Comparison of ENCODE assay signal across 28 cellular contexts in genomic region chr5:170444969-170445505, GRCh38. TPM values are rescaled to one million over a fixed set of nuclear protein-coding genes. Genes with fewer than 3 reads are reported as not detected.
DNase-seq lines count a peak whose midpoint lies in the region; ATAC-seq, FAIRE-seq and TF ChIP-seq lines count a peak whose summit lies in the region.
"Had no signal": no experiment of that assay in that cellular context is flagged by ENCODE, and none has a peak within 500 bp of the region (broad histone marks: within the 10 kb centered on the region; RNA-seq: fewer than 3 reads in every experiment).

No MANE protein-coding gene starts in this region.

- no peak for TF ChIP-seq POLR2A in H1 (IDR thresholded peaks at IDR 0.05; ENCODE audit: control extremely low read depth in 1 of 2, low read depth in 2 of 2, low read length in 2 of 2)

- FAIRE-seq in H1 (lab: Jason Lieb, UNC), result no peak
- FAIRE-seq: GM18507, H54 had no signal

- H4K20me1 ChIP-seq in OCI-LY7 (ENCODE audit: insufficient read depth, low read length) (no peaks in the 10 kb centered on the region), H1 (replicated peaks in 1 of 2; ENCODE audit: control insufficient read depth in 1 of 2, insufficient read depth in 2 of 2, low read length in 2 of 2) (no peaks in the 10 kb centered on the region)

- no peak for TF ChIP-seq EP300 in H1 (IDR thresholded peaks at IDR 0.05; ENCODE audit: borderline replicate concordance in 1 of 2, low read depth in 2 of 2, low read length in 2 of 2)

- no peaks in the 10 kb centered on the region for H3K36me3 ChIP-seq in OCI-LY7 (ENCODE audit: insufficient read depth, low read length)
- no peaks in the 10 kb centered on the region for H3K36me3 ChIP-seq in H1 (ENCODE audit: control insufficient read depth in 2 of 4, insufficient read depth in 4 of 4, low read length in 3 of 4)
- H3K36me3 ChIP-seq: BE2C had no signal

- TF ChIP-seq RAD21 in H1 (IDR thresholded peaks at IDR 0.05 in 1 of 2, conservative IDR thresholded peaks at IDR 0.05 in 1 of 2; ENCODE audit: low read depth in 2 of 2, low read length in 2 of 2), result no peak

- ATAC-seq in activated CD4-positive, alpha-beta T cell treated with anti-CD3 and anti-CD28 coated beads for 36 hours, result peak; percentile 53
- ATAC-seq in GM18873 (IDR thresholded peaks at IDR 0.05; ENCODE audit: low FRiP score, unreplicated experiment) (no peak), GM19328 (IDR thresholded peaks at IDR 0.05; ENCODE audit: unreplicated experiment) (no peak)

- no peak for DNase-seq in activated CD4-positive, alpha-beta T cell treated with anti-CD3 and anti-CD28 coated beads for 36 hours
- no peak for DNase-seq in activated CD4-positive, alpha-beta T cell treated with anti-CD3 and anti-CD28 coated beads for 1 hour
- DNase-seq in OCI-LY7 (ENCODE audit: low spot score), result peak; percentile 5
- no peak for DNase-seq in H1 (ENCODE audit: low read depth in 1 of 2, low spot score in 2 of 2)
- peak; percentile 42 for DNase-seq in posterior vena cava (ENCODE audit: low spot score)
- DNase-seq in EL, result no peak
- DNase-seq: BE2C; CD8-positive, alpha-beta memory T cell; DMS 273 treated with DMSO at 0.1 percent for 48 hours; DMS79 treated with DMSO at 0.1 percent for 48 hours; NCI-H1048; NCI-H1417; NCI-H1694; NCI-H2029 treated with DMSO at 0.1 percent for 48 hours; NCI-H2227 treated with DMSO at 0.1 percent for 48 hours; NCI-H526 treated with DMSO at 0.1 percent for 48 hours; SHP77 had no signal

- no peaks in the 10 kb centered on the region for H3K9me2 ChIP-seq in OCI-LY7 (ENCODE audit: insufficient read depth, low read length)

- no TSS peak for BruUV-seq in OCI-LY7 (replicated peaks; lab: Mats Ljungman, UMichigan)

- peaks cover 2% of the 10 kb centered on the region for H3K9me3 Mint-ChIP-seq in activated CD4-positive, alpha-beta T cell treated with anti-CD3 and anti-CD28 coated beads for 36 hours (ENCODE audit: low read depth)
- H3K9me3 Mint-ChIP-seq: CD8-positive, alpha-beta memory T cell had no signal

- H3K79me1 ChIP-seq in H1 (ENCODE audit: low read depth, low read length), result no peaks in the 10 kb centered on the region

- H3K4me1 Mint-ChIP-seq in activated CD4-positive, alpha-beta T cell treated with anti-CD3 and anti-CD28 coated beads for 36 hours, result peaks cover 2% of the 10 kb centered on the region
- H3K4me1 Mint-ChIP-seq: IgD-negative memory B cell had no signal

- H3K9me3 ChIP-seq in OCI-LY7 (ENCODE audit: low read length) (no peaks in the 10 kb centered on the region), H1 (ENCODE audit: insufficient read depth in 2 of 2, low read depth in 1 of 2, low read length in 1 of 2) (peaks cover 5 to 8% of the 10 kb centered on the region in 2 experiments; a peak in 1 of 4 replicates)
- H3K9me3 ChIP-seq: BE2C had no signal

- no peak overlapping the region for H2BK20ac ChIP-seq in H1 (ENCODE audit: low read length)

- no peak overlapping the region for H2BK15ac ChIP-seq in H1 (ENCODE audit: low read length)

- H2AK5ac ChIP-seq in H1 (ENCODE audit: low read depth, low read length), result no peak overlapping the region

- H3K27me3 Mint-ChIP-seq in activated CD4-positive, alpha-beta T cell treated with anti-CD3 and anti-CD28 coated beads for 36 hours, result peaks cover 2% of the 10 kb centered on the region
- H3K27me3 Mint-ChIP-seq: IgD-negative memory B cell had no signal

- H3K79me2 ChIP-seq in OCI-LY7 (ENCODE audit: insufficient read depth, low read depth, low read length) (no peaks in the 10 kb centered on the region), H1 (ENCODE audit: control insufficient read depth in 1 of 2, insufficient read depth in 2 of 2, low read length in 2 of 2) (no peaks in the 10 kb centered on the region)

- H2BK5ac ChIP-seq in H1 (ENCODE audit: low read depth, low read length), result no peak overlapping the region

- H2AFZ ChIP-seq in OCI-LY7 (ENCODE audit: low read length) (peak overlapping the region; percentile 72), H1 (ENCODE audit: low read length) (no peak overlapping the region)

- no peak overlapping the region for H3K4me3 ChIP-seq in OCI-LY7 (ENCODE audit: low read depth, low read length, poor library complexity, severe bottlenecking)
- no peak overlapping the region for H3K4me3 ChIP-seq in H1 (ENCODE audit: extremely low read depth in 1 of 4, insufficient read depth in 2 of 4, low read depth in 3 of 4, low read length in 4 of 4)

- H3K27me3 ChIP-seq in H1 (replicated peaks in 1 of 4; ENCODE audit: control insufficient read depth in 3 of 4, extremely low read depth in 1 of 4, insufficient read depth in 3 of 4, low read length in 3 of 4), result no peaks in the 10 kb centered on the region
- H3K27me3 ChIP-seq: BE2C had no signal

- no peaks in the 10 kb centered on the region for H3K36me3 Mint-ChIP-seq in activated CD4-positive, alpha-beta T cell treated with anti-CD3 and anti-CD28 coated beads for 36 hours (ENCODE audit: low read depth)
- H3K36me3 Mint-ChIP-seq: CD14-positive monocyte had no signal

- H4K91ac ChIP-seq in H1 (replicated peaks; ENCODE audit: insufficient read length, low read length), result no peak overlapping the region

- no peak for TF ChIP-seq CTCF in OCI-LY7 (conservative IDR thresholded peaks at IDR 0.05; ENCODE audit: low read length)
- TF ChIP-seq CTCF in H1 (IDR thresholded peaks at IDR 0.05; ENCODE audit: control extremely low read depth in 1 of 3, insufficient read depth in 1 of 3, low read depth in 1 of 3, low read length in 3 of 3), result no peak

- H3K4me2 ChIP-seq in OCI-LY7 (ENCODE audit: low read length) (no peak overlapping the region), H1 (ENCODE audit: insufficient read depth in 1 of 2, low read depth in 2 of 2, low read length in 2 of 2) (no peak overlapping the region)

- CTCF ChIA-PET in activated CD4-positive, alpha-beta T cell treated with anti-CD3 and anti-CD28 coated beads for 36 hours (lab: Charles Lee), result interaction anchor here (1.0 to 3.9 kb wide), 2 partner anchors 10 to 189 kb away, joined by 3 to 15 read pairs; no protein-coding TSS in a partner anchor
- CTCF ChIA-PET in OCI-LY7 (lab: Charles Lee; ENCODE audit: unreplicated experiment) (no interaction called here), H1 (lab: Charles Lee; ENCODE audit: partially characterized antibody) (interaction anchor here (0.9 to 3.0 kb wide), 3 partner anchors 11 to 187 kb away, joined by 3 to 27 read pairs (median 4); no protein-coding TSS in a partner anchor)

- H3K4me3 Mint-ChIP-seq in activated CD4-positive, alpha-beta T cell treated with anti-CD3 and anti-CD28 coated beads for 36 hours, result no peak overlapping the region
- H3K4me3 Mint-ChIP-seq: CD14-positive monocyte; CD8-positive, alpha-beta memory T cell; IgD-negative memory B cell had no signal

- no peak overlapping the region for H2BK12ac ChIP-seq in H1 (ENCODE audit: low read depth, low read length)

- H4K5ac ChIP-seq in H1 (ENCODE audit: insufficient read length, low read depth, low read length), result no peak overlapping the region

- H3K23me2 ChIP-seq in H1 (ENCODE audit: low read depth, low read length), result no peaks in the 10 kb centered on the region

- H3K27ac ChIP-seq in OCI-LY7 (ENCODE audit: low read depth, low read length, poor library complexity, severe bottlenecking) (no peak overlapping the region), H1 (ENCODE audit: low read depth, low read length) (no peak overlapping the region)
- H3K27ac ChIP-seq: 22Rv1, HL-60, RWPE1 had no signal

- intact Hi-C loops in activated CD4-positive, alpha-beta T cell treated with anti-CD3 and anti-CD28 coated beads for 36 hours (cut with DNase I, micrococcal nuclease), result no loop called here
- intact Hi-C loops in OCI-LY7 (cut with micrococcal nuclease; ENCODE audit: unreplicated experiment), result no loop called here
- intact Hi-C loops in posterior vena cava (cut with DNase I), result no loop called here

- H3K4ac ChIP-seq in H1 (replicated peaks; ENCODE audit: insufficient read length, low read depth, low read length), result no peak overlapping the region

- 88% methylated on average over 10 of the region's 10 CpGs; no CpG with 5 or more reads in 1 of the 2 experiments for WGBS in H1 (ENCODE audit: extremely low coverage in 1 of 2, insufficient coverage in 1 of 2, insufficient read length in 1 of 2, insufficient replicate concordance in 2 of 2, low coverage in 1 of 2, low lambda C conversion rate in 2 of 2, missing lambda C conversion rate in 1 of 2), 2 experiments

- H3K4me1 ChIP-seq in OCI-LY7 (ENCODE audit: insufficient read depth, low read length, poor library complexity, severe bottlenecking) (no peaks in the 10 kb centered on the region), H1 (replicated peaks in 1 of 4; ENCODE audit: control insufficient read depth in 3 of 4, insufficient read depth in 4 of 4, low read length in 3 of 4) (peaks cover 0 to 1% (median 0%) of the 10 kb centered on the region in 4 experiments; a peak in 3 of 7 replicates)
- H3K4me1 ChIP-seq: BE2C had no signal

- no peak overlapping the region for H3K23ac ChIP-seq in H1 (ENCODE audit: insufficient read length)

- H3K27ac Mint-ChIP-seq in activated CD4-positive, alpha-beta T cell treated with anti-CD3 and anti-CD28 coated beads for 36 hours, result no peak overlapping the region
- H3K27ac Mint-ChIP-seq: CD8-positive, alpha-beta memory T cell; IgD-negative memory B cell had no signal

- H3K9ac ChIP-seq in H1 (replicated peaks in 1 of 4; ENCODE audit: extremely low read depth in 1 of 4, low read depth in 3 of 4, low read length in 3 of 4), result no peak overlapping the region

- H2BK120ac ChIP-seq in H1 (replicated peaks; ENCODE audit: low read depth, low read length), result no peak overlapping the region

- no peak overlapping the region for H3K56ac ChIP-seq in H1 (replicated peaks; ENCODE audit: insufficient read length, low read depth, low read length)

- POLR2A ChIA-PET in activated CD4-positive, alpha-beta T cell treated with anti-CD3 and anti-CD28 coated beads for 36 hours (lab: Charles Lee), result no interaction called here
- POLR2A ChIA-PET in OCI-LY7 (lab: Charles Lee), result interaction anchor here (0.5 to 1.3 kb wide), 2 partner anchors 10 to 71 kb away, joined by 3 read pairs; no protein-coding TSS in a partner anchor
- POLR2A ChIA-PET in H1 (lab: Charles Lee; ENCODE audit: partially characterized antibody), result interaction anchor here (1.8 kb wide), 1 partner anchor 10 kb away, joined by 3 read pairs; no protein-coding TSS in a partner anchor

- H3K18ac ChIP-seq in H1 (ENCODE audit: extremely low read depth, low read length), result no peak overlapping the region

- no peak overlapping the region for H3K14ac ChIP-seq in H1 (ENCODE audit: insufficient read length)

- no peak overlapping the region for H4K8ac ChIP-seq in H1 (ENCODE audit: extremely low read depth, insufficient read depth, low read length)

RNA-seq across cellular contexts. Expression of gene KCNMB1, which starts 55.9 kb away (rescaled TPM):
- not detected for total RNA-seq in activated CD4-positive, alpha-beta T cell treated with anti-CD3 and anti-CD28 coated beads for 36 hours
- not detected in 2 replicates for total RNA-seq in OCI-LY7 (2014; rRNA removed; shearing (Covaris generic))
- total RNA-seq in OCI-LY7 (2022) (not detected in 2 replicates), posterior vena cava (10 to 100 TPM; 48.6 to 61.6 TPM)
- 0.10 and 0.19 TPM in 2 replicates for total RNA-seq in H1 (2021; fragmentation: NEBNext Ultra II Directional; extraction: Animal tissue kit (Norgen Biotek cat#: 25700))
- 0.08 TPM in 2 replicates for polyA plus RNA-seq in H1 (2011; rRNA removed)
- polyA plus RNA-seq in H1 (2011; cell fraction: cytosol; rRNA removed), result 0.05 TPM
- 0.16 TPM for polyA plus RNA-seq in H1 (2011; cell fraction: nucleus; rRNA removed)
- 0.07 to 0.20 TPM (median 0.12 TPM) in 4 replicates for polyA plus RNA-seq in H1 (2012, experiment 1 of 2)
- polyA plus RNA-seq in H1 (2012, experiment 2 of 2), result 0.09 TPM
- polyA plus RNA-seq in H1 (2013, experiment 1 of 2), result 0.20 TPM
- polyA plus RNA-seq in H1 (2013, experiment 2 of 2), result 0.28 TPM
- 0.09 and 0.12 TPM in 2 replicates for polyA minus RNA-seq in H1 (2011; rRNA and poly(A)+ RNA removed)
- not detected for polyA minus RNA-seq in H1 (2011; cell fraction: cytosol; rRNA and poly(A)+ RNA removed)
- not detected for polyA minus RNA-seq in H1 (2011; cell fraction: nucleus; rRNA and poly(A)+ RNA removed)
- total RNA-seq: CD8-positive, alpha-beta memory T cell; NCI-H460; SK-MEL-5 had no signal
- polyA plus RNA-seq: CD8-positive, alpha-beta memory T cell; IgD-negative memory B cell had no signal

RNA-seq across cellular contexts. Expression of gene KCNIP1, which starts 58.8 kb away (rescaled TPM):
- total RNA-seq in activated CD4-positive, alpha-beta T cell treated with anti-CD3 and anti-CD28 coated beads for 36 hours, result not detected
- total RNA-seq in OCI-LY7 (2014; rRNA removed; shearing (Covaris generic)), result not detected in 2 replicates
- total RNA-seq in OCI-LY7 (2022) (not detected in 2 replicates), posterior vena cava (under 1 TPM; 0.79 to 1.00 TPM)
- total RNA-seq in H1 (2021; fragmentation: NEBNext Ultra II Directional; extraction: Animal tissue kit (Norgen Biotek cat#: 25700)), result 0.52 TPM in 2 replicates
- polyA plus RNA-seq in H1 (2011; rRNA removed), result 0.36 and 0.83 TPM in 2 replicates
- 0.41 TPM for polyA plus RNA-seq in H1 (2011; cell fraction: cytosol; rRNA removed)
- polyA plus RNA-seq in H1 (2011; cell fraction: nucleus; rRNA removed), result 0.40 TPM
- 0.41 to 0.98 TPM (median 0.81 TPM) in 4 replicates for polyA plus RNA-seq in H1 (2012, experiment 1 of 2)
- 0.60 TPM for polyA plus RNA-seq in H1 (2012, experiment 2 of 2)
- polyA plus RNA-seq in H1 (2013, experiment 1 of 2), result 0.53 TPM
- polyA plus RNA-seq in H1 (2013, experiment 2 of 2), result 0.61 TPM
- polyA minus RNA-seq in H1 (2011; rRNA and poly(A)+ RNA removed), result 0.60 and 0.76 TPM in 2 replicates
- not detected for polyA minus RNA-seq in H1 (2011; cell fraction: cytosol; rRNA and poly(A)+ RNA removed)
- 1.3 TPM for polyA minus RNA-seq in H1 (2011; cell fraction: nucleus; rRNA and poly(A)+ RNA removed)
- total RNA-seq: CD8-positive, alpha-beta memory T cell; NCI-H460; SK-MEL-5 had no signal
- polyA plus RNA-seq: CD14-positive monocyte; CD8-positive, alpha-beta memory T cell; IgD-negative memory B cell had no signal

Comparison
In these comparisons a context has a peak if more than half of its experiments do, and no peak if none do; other contexts are left out.
1. DNase-seq: peak in OCI-LY7 (single experiment) and posterior vena cava (single experiment); none in activated CD4-positive, alpha-beta T cell treated with anti-CD3 and anti-CD28 coated beads for 36 hours (single experiment), activated CD4-positive, alpha-beta T cell treated with anti-CD3 and anti-CD28 coated beads for 1 hour (single experiment), H1 (0 of 2) and EL (single experiment).
2. RNA of gene KCNMB1, which starts 55.9 kb away (total RNA-seq): 48.6 to 61.6 TPM in posterior vena cava; 0.10 to 0.19 TPM in H1, not detected in activated CD4-positive, alpha-beta T cell treated with anti-CD3 and anti-CD28 coated beads for 36 hours and not detected in OCI-LY7; every median in the first group is over 10 times any median in the second.